Comparison of ENCODE assay signal across 35 cellular contexts in the genomic region with DNA sequence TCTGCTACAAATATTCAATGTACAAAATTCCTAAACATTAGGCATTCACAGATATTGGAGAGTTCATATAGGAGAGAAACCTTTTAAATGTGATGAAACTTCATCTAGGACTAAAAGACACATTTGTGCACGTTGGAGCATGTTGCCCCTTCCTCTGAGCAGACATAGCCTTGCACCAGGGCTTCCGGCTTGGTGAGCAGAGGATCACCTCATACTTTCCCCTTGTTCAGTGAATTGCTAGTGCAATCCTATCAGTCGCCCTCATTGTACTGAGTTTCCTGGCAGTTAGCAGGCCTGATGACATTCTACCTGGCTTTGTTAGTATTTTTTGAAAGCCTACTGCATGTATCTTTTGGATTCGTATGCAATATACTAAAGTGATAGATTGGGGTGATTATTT.
"Had no signal": no experiment of that assay in that cellular context is flagged by ENCODE, and none has a peak within 500 bp of the region (broad histone marks: within the 10 kb centered on the region; RNA-seq: fewer than 3 reads in every experiment).

No MANE protein-coding gene starts in this region.

- FAIRE-seq: astrocyte, colon, endometrium, endothelial cell of umbilical vein had no signal

- H3K27ac ChIP-seq: brain microvascular endothelial cell, gastrocnemius medialis, heart left ventricle, WERI-Rb-1 had no signal

- H3K27ac Mint-ChIP-seq: activated B cell treated with CpG ODN at 0.5 μM for 24 hours; activated CD8-positive, alpha-beta T cell treated with anti-CD3 and anti-CD28 coated beads for 36 hours; activated naive CD8-positive, alpha-beta T cell; activated T-helper 17 cell treated with anti-CD3 and anti-CD28 coated beads, Interleukin-2, amount 50 U/mL, for 72 hours; T-cell; T-helper 17 cell; T-helper 2 cell treated with Interferon-gamma antibody and Interleukin-4, amounts not matched to agents 5 μg/mL and 100 μg/mL, for 36 hours had no signal

- H3K36me3 ChIP-seq: brain microvascular endothelial cell, gastrocnemius medialis, heart left ventricle, WERI-Rb-1 had no signal

- H3K36me3 Mint-ChIP-seq: activated naive CD8-positive, alpha-beta T cell; T-cell had no signal

- H3K27me3 Mint-ChIP-seq: activated naive CD8-positive, alpha-beta T cell; T-cell had no signal

- DNase-seq: activated B cell treated with CpG ODN at 0.5 μM for 24 hours; activated CD4-positive, alpha-beta T cell treated with anti-CD3 and anti-CD28 coated beads for 48 hours; activated CD4-positive, alpha-beta T cell treated with anti-CD3 and anti-CD28 coated beads, Interleukin-2, amount 50 U/mL, for 1 hour; activated CD4-positive, alpha-beta T cell treated with anti-CD3 and anti-CD28 coated beads, Interleukin-2, amount 50 U/mL, for 48 hours; activated CD8-positive, alpha-beta memory T cell treated with anti-CD3 and anti-CD28 coated beads for 24 hours; activated CD8-positive, alpha-beta T cell treated with anti-CD3 and anti-CD28 coated beads for 36 hours; activated effector memory CD4-positive, alpha-beta T cell treated with Interleukin-2 at 50 U/mL for 16 hours; activated gamma-delta T cell treated with Interleukin-2 at 50 U/mL for 16 hours; activated naive CD4-positive, alpha-beta T cell treated with anti-CD3 and anti-CD28 coated beads, Interleukin-2, amount 50 U/mL, for 16 hours; activated naive CD4-positive, alpha-beta T cell treated with Interleukin-2 at 50 U/mL for 16 hours; activated T-cell treated with anti-CD3 and anti-CD28 coated beads, Interleukin-2, amount 50 U/mL, for 4 hours; amniotic stem cell; anterior cingulate cortex; brain microvascular endothelial cell; caudate nucleus; cortex of kidney; dermis blood vessel endothelial cell; effector CD4-positive, alpha-beta T cell; foreskin fibroblast; gastrocnemius medialis; glutamatergic neuron; heart left ventricle; T-cell; T-helper 17 cell; T1000; WERI-Rb-1 had no signal

- H3K9me3 ChIP-seq: gastrocnemius medialis had no signal

- H3K4me3 ChIP-seq: gastrocnemius medialis, heart left ventricle had no signal

- H3K4me1 Mint-ChIP-seq: activated B cell treated with CpG ODN at 0.5 μM for 24 hours; activated T-helper 17 cell treated with anti-CD3 and anti-CD28 coated beads, Interleukin-2, amount 50 U/mL, for 72 hours; T-cell had no signal

- ATAC-seq: activated CD4-positive, CD25-positive, alpha-beta regulatory T cell treated with anti-CD3 and anti-CD28 coated beads, Interleukin-2, amount 50 U/mL, for 24 hours; activated CD8-positive, alpha-beta T cell treated with anti-CD3 and anti-CD28 coated beads for 36 hours; activated T-cell treated with anti-CD3 and anti-CD28 coated beads, Interleukin-2, amount 50 U/mL, for 4 hours; activated T-helper 17 cell treated with anti-CD3 and anti-CD28 coated beads, Interleukin-2, amount 50 U/mL, for 72 hours; esophagus mucosa; gastrocnemius medialis; T-cell; T-helper 17 cell had no signal

- H3K4me3 Mint-ChIP-seq: activated B cell treated with CpG ODN at 0.5 μM for 24 hours; activated CD8-positive, alpha-beta T cell treated with anti-CD3 and anti-CD28 coated beads for 36 hours; activated naive CD8-positive, alpha-beta T cell; activated T-cell treated with anti-CD3 and anti-CD28 coated beads, Interleukin-2, amount 50 U/mL, for 4 hours; activated T-helper 17 cell treated with anti-CD3 and anti-CD28 coated beads, Interleukin-2, amount 50 U/mL, for 72 hours; T-cell; T-helper 17 cell; T-helper 2 cell treated with Interferon-gamma antibody and Interleukin-4, amounts not matched to agents 5 μg/mL and 100 μg/mL, for 36 hours had no signal

- H3K27me3 ChIP-seq: brain microvascular endothelial cell, gastrocnemius medialis, heart left ventricle had no signal

- H3K9me3 Mint-ChIP-seq: activated B cell treated with CpG ODN at 0.5 μM for 24 hours; activated CD8-positive, alpha-beta T cell treated with anti-CD3 and anti-CD28 coated beads for 36 hours; activated T-cell treated with anti-CD3 and anti-CD28 coated beads, Interleukin-2, amount 50 U/mL, for 4 hours; T-helper 2 cell treated with Interferon-gamma antibody and Interleukin-4, amounts not matched to agents 5 μg/mL and 100 μg/mL, for 36 hours had no signal
